ENCODE assay signal across 31 cellular contexts in genomic region chr16:61564741-61565140, GRCh38.
"Had no signal": no experiment of that assay in that cellular context is flagged by ENCODE, and none has a peak within 500 bp of the region (broad histone marks: within the 10 kb centered on the region; RNA-seq: fewer than 3 reads in every experiment).

No MANE protein-coding gene starts in this region.

- ATAC-seq: activated CD4-positive, alpha-beta T cell treated with anti-CD3 and anti-CD28 coated beads for 36 hours; activated CD8-positive, alpha-beta memory T cell treated with anti-CD3 and anti-CD28 coated beads, Interleukin-2, amount 10 ng/mL, durations not matched to agents 7 days and 5 days; activated CD8-positive, alpha-beta T cell treated with anti-CD3 and anti-CD28 coated beads, Interleukin-2, amount 10 ng/mL, durations not matched to agents 7 days and 5 days; activated naive CD8-positive, alpha-beta T cell treated with anti-CD3 and anti-CD28 coated beads, Interleukin-2, amount 50 U/mL, for 24 hours; body of pancreas; gastroesophageal sphincter; heart right ventricle; T-helper 17 cell had no signal

- DNase-seq: activated CD4-positive, alpha-beta memory T cell treated with anti-CD3 and anti-CD28 coated beads for 36 hours; activated CD4-positive, alpha-beta T cell treated with anti-CD3 and anti-CD28 coated beads for 36 hours; activated CD4-positive, alpha-beta T cell treated with anti-CD3 and anti-CD28 coated beads, Interleukin-2, amount 10 ng/mL, durations not matched to agents 24 days and 14 days; activated CD4-positive, CD25-positive, alpha-beta regulatory T cell; activated CD4-positive, CD25-positive, alpha-beta regulatory T cell treated with anti-CD3 and anti-CD28 coated beads, Interleukin-2, amount 50 U/mL, for 72 hours; activated CD8-positive, alpha-beta memory T cell treated with anti-CD3 and anti-CD28 coated beads, Interleukin-2, amount 10 ng/mL, durations not matched to agents 7 days and 5 days; activated CD8-positive, alpha-beta memory T cell treated with anti-CD3 and anti-CD28 coated beads, Interleukin-2, amount 50 U/mL, for 4 hours; activated CD8-positive, alpha-beta T cell treated with anti-CD3 and anti-CD28 coated beads, Interleukin-2, amount 10 ng/mL, durations not matched to agents 7 days and 5 days; activated effector memory CD4-positive, alpha-beta T cell treated with anti-CD3 and anti-CD28 coated beads, Interleukin-2, amount 50 U/mL, for 16 hours; activated naive CD4-positive, alpha-beta T cell treated with anti-CD3 and anti-CD28 coated beads for 36 hours; activated naive CD8-positive, alpha-beta T cell treated with anti-CD3 and anti-CD28 coated beads for 36 hours; activated naive CD8-positive, alpha-beta T cell treated with anti-CD3 and anti-CD28 coated beads, Interleukin-2, amount 50 U/mL, for 24 hours; activated T-cell treated with anti-CD3 and anti-CD28 coated beads, Interleukin-2, amount 50 U/mL, for 1 hour; activated T-cell treated with anti-CD3 and anti-CD28 coated beads, Interleukin-2, amount 50 U/mL, for 48 hours; adrenal gland; amygdala; aorta; body of pancreas; caudate nucleus; colonic mucosa; effector CD8-positive, alpha-beta T cell; esophagus squamous epithelium; foreskin melanocyte; heart right ventricle; T-helper 17 cell had no signal

- H3K27ac ChIP-seq: adrenal gland, body of pancreas, colonic mucosa, epithelial cell of prostate, esophagus squamous epithelium, gastroesophageal sphincter, heart right ventricle had no signal

- H3K27ac Mint-ChIP-seq: activated CD4-positive, alpha-beta memory T cell treated with anti-CD3 and anti-CD28 coated beads for 36 hours; activated CD4-positive, alpha-beta T cell treated with anti-CD3 and anti-CD28 coated beads for 36 hours; activated CD4-positive, alpha-beta T cell treated with anti-CD3 and anti-CD28 coated beads, Interleukin-2, amount 10 ng/mL, durations not matched to agents 24 days and 14 days; activated CD8-positive, alpha-beta memory T cell treated with anti-CD3 and anti-CD28 coated beads, Interleukin-2, amount 10 ng/mL, durations not matched to agents 7 days and 5 days; activated CD8-positive, alpha-beta T cell treated with anti-CD3 and anti-CD28 coated beads, Interleukin-2, amount 10 ng/mL, durations not matched to agents 7 days and 5 days; activated naive CD4-positive, alpha-beta T cell treated with anti-CD3 and anti-CD28 coated beads for 36 hours; activated naive CD4-positive, alpha-beta T cell treated with anti-CD3 and anti-CD28 coated beads, Interleukin-2, amount 50 U/mL, for 24 hours; activated naive CD8-positive, alpha-beta T cell treated with anti-CD3 and anti-CD28 coated beads for 36 hours; activated naive CD8-positive, alpha-beta T cell treated with anti-CD3 and anti-CD28 coated beads, Interleukin-2, amount 50 U/mL, for 24 hours; activated T-helper 1 cell treated with anti-CD3 and anti-CD28 coated beads, Interleukin-12 subunit alpha, Interleukin-12 subunit beta, Interleukin-2, Interleukin-4 antibody, amounts not matched to agents 30 ng/mL and 10 ng/mL and 1 ng/mL, durations not matched to agents 14 hours and 24 hours and 36 hours; activated T-helper 2 cell treated with anti-CD3 and anti-CD28 coated beads, Interferon-gamma antibody, Interleukin-2, Interleukin-4, amounts not matched to agents 10 μg/mL and 5 μg/mL and 100 μg/mL, durations not matched to agents 14 hours and 24 hours and 36 hours; T-helper 17 cell; T-helper 2 cell treated with Interferon-gamma antibody and Interleukin-4, amounts not matched to agents 5 μg/mL and 100 μg/mL, for 36 hours had no signal

- H3K4me1 ChIP-seq: adrenal gland, body of pancreas, colonic mucosa, gastroesophageal sphincter, heart right ventricle had no signal

- H3K4me3 Mint-ChIP-seq: activated CD4-positive, alpha-beta memory T cell treated with anti-CD3 and anti-CD28 coated beads for 36 hours; activated CD4-positive, alpha-beta T cell treated with anti-CD3 and anti-CD28 coated beads for 36 hours; activated CD4-positive, alpha-beta T cell treated with anti-CD3 and anti-CD28 coated beads, Interleukin-2, amount 10 ng/mL, durations not matched to agents 24 days and 14 days; activated CD8-positive, alpha-beta memory T cell treated with anti-CD3 and anti-CD28 coated beads, Interleukin-2, amount 10 ng/mL, durations not matched to agents 7 days and 5 days; activated CD8-positive, alpha-beta T cell treated with anti-CD3 and anti-CD28 coated beads, Interleukin-2, amount 10 ng/mL, durations not matched to agents 7 days and 5 days; activated naive CD4-positive, alpha-beta T cell treated with anti-CD3 and anti-CD28 coated beads for 36 hours; activated naive CD4-positive, alpha-beta T cell treated with anti-CD3 and anti-CD28 coated beads, Interleukin-2, amount 50 U/mL, for 24 hours; activated naive CD8-positive, alpha-beta T cell treated with anti-CD3 and anti-CD28 coated beads for 36 hours; activated naive CD8-positive, alpha-beta T cell treated with anti-CD3 and anti-CD28 coated beads, Interleukin-2, amount 50 U/mL, for 24 hours; activated T-helper 1 cell treated with anti-CD3 and anti-CD28 coated beads, Interleukin-12 subunit alpha, Interleukin-12 subunit beta, Interleukin-2, Interleukin-4 antibody, amounts not matched to agents 30 ng/mL and 10 ng/mL and 1 ng/mL, durations not matched to agents 14 hours and 24 hours and 36 hours; T-helper 17 cell; T-helper 2 cell treated with Interferon-gamma antibody and Interleukin-4, amounts not matched to agents 5 μg/mL and 100 μg/mL, for 36 hours had no signal

- H3K27me3 Mint-ChIP-seq: activated CD4-positive, alpha-beta memory T cell treated with anti-CD3 and anti-CD28 coated beads for 36 hours; activated CD4-positive, alpha-beta T cell treated with anti-CD3 and anti-CD28 coated beads for 36 hours; activated CD4-positive, alpha-beta T cell treated with anti-CD3 and anti-CD28 coated beads, Interleukin-2, amount 10 ng/mL, durations not matched to agents 24 days and 14 days; activated CD8-positive, alpha-beta memory T cell treated with anti-CD3 and anti-CD28 coated beads, Interleukin-2, amount 10 ng/mL, durations not matched to agents 7 days and 5 days; activated naive CD4-positive, alpha-beta T cell treated with anti-CD3 and anti-CD28 coated beads, Interleukin-2, amount 50 U/mL, for 24 hours; activated naive CD8-positive, alpha-beta T cell treated with anti-CD3 and anti-CD28 coated beads for 36 hours; activated naive CD8-positive, alpha-beta T cell treated with anti-CD3 and anti-CD28 coated beads, Interleukin-2, amount 50 U/mL, for 24 hours; T-helper 17 cell had no signal

- H3K4me1 Mint-ChIP-seq: activated CD4-positive, alpha-beta T cell treated with anti-CD3 and anti-CD28 coated beads for 36 hours; activated CD4-positive, alpha-beta T cell treated with anti-CD3 and anti-CD28 coated beads, Interleukin-2, amount 10 ng/mL, durations not matched to agents 24 days and 14 days; activated CD8-positive, alpha-beta memory T cell treated with anti-CD3 and anti-CD28 coated beads, Interleukin-2, amount 10 ng/mL, durations not matched to agents 7 days and 5 days; activated naive CD4-positive, alpha-beta T cell treated with anti-CD3 and anti-CD28 coated beads, Interleukin-2, amount 50 U/mL, for 24 hours; activated naive CD8-positive, alpha-beta T cell treated with anti-CD3 and anti-CD28 coated beads for 36 hours; activated naive CD8-positive, alpha-beta T cell treated with anti-CD3 and anti-CD28 coated beads, Interleukin-2, amount 50 U/mL, for 24 hours; T-helper 17 cell had no signal

- H3K27me3 ChIP-seq: adrenal gland, body of pancreas, colonic mucosa, esophagus squamous epithelium, gastroesophageal sphincter, heart right ventricle had no signal

- H3K9me3 ChIP-seq: adrenal gland, body of pancreas, colonic mucosa, esophagus squamous epithelium, gastroesophageal sphincter had no signal

- H3K36me3 Mint-ChIP-seq: activated CD4-positive, alpha-beta memory T cell treated with anti-CD3 and anti-CD28 coated beads for 36 hours; activated CD8-positive, alpha-beta memory T cell treated with anti-CD3 and anti-CD28 coated beads, Interleukin-2, amount 10 ng/mL, durations not matched to agents 7 days and 5 days; activated naive CD4-positive, alpha-beta T cell treated with anti-CD3 and anti-CD28 coated beads, Interleukin-2, amount 50 U/mL, for 24 hours; activated naive CD8-positive, alpha-beta T cell treated with anti-CD3 and anti-CD28 coated beads for 36 hours had no signal

- H3K36me3 ChIP-seq: adrenal gland, colonic mucosa, esophagus squamous epithelium, gastroesophageal sphincter, heart right ventricle had no signal

- H3K4me3 ChIP-seq: adrenal gland, body of pancreas, colonic mucosa, esophagus squamous epithelium, gastroesophageal sphincter, heart right ventricle had no signal
